Comparison of ENCODE assay signal across 18 cellular contexts in the genomic region with DNA sequence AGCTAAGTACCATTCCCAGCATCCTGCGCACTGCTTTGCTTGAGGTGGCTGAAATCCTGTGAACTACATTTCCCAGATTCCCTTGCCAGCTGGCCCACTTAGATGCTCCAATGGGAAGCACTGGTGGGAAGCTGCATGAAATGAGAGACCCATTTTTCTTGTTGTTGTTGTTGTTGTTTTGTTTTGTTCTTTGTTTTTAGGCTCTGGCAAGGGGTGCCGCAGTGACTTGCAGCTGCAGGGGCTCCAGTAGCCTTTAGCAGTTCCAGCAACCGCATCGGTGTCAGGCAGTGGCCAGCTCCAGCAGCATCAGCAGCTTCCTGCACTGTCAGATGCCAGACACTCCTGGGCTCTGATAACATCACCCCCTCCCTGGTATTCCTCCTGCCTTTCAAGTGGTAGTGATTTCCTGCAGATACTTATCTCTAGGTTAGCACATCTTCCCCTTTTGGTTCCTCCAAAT. TPM values are rescaled to one million over a fixed set of nuclear protein-coding genes. Genes with fewer than 3 reads are reported as not detected.
DNase-seq lines count a peak whose midpoint lies in the region; ATAC-seq, FAIRE-seq and TF ChIP-seq lines count a peak whose summit lies in the region.
"Had no signal": no experiment of that assay in that cellular context is flagged by ENCODE, and none has a peak within 500 bp of the region (broad histone marks: within the 10 kb centered on the region; RNA-seq: fewer than 3 reads in every experiment).

No MANE protein-coding gene starts in this region.

- BruUV-seq in GM12878 (replicated peaks; lab: Mats Ljungman, UMichigan): no TSS peak

- H3K4me3 ChIP-seq in GM12878: no peak overlapping the region
- H3K4me3 ChIP-seq: gastroesophageal sphincter, suprapubic skin had no signal

- no peak overlapping the region for H3K4me2 ChIP-seq in GM12878 (ENCODE audit: control insufficient read depth, insufficient read depth)

- no peak overlapping the region for H2AFZ ChIP-seq in GM12878 (ENCODE audit: control insufficient read depth, low read depth, low read length)

- H3K27me3 ChIP-seq in GM12878 (replicated peaks in 1 of 2; ENCODE audit: control insufficient read depth in 2 of 2, insufficient read depth in 2 of 2, low read length in 1 of 2): no peaks in the 10 kb centered on the region
- H3K27me3 ChIP-seq: gastroesophageal sphincter, suprapubic skin had no signal

- CTCF ChIA-PET in GM12878 (lab: Yijun Ruan, JAX): interaction anchor here (0.5 to 2.9 kb wide), 5 partner anchors 8 to 670 kb away, joined by 4 to 10 read pairs (median 7); no protein-coding TSS in a partner anchor

- no peaks in the 10 kb centered on the region for H3K79me2 ChIP-seq in GM12878 (ENCODE audit: control insufficient read depth, insufficient read depth, low read length)

- 67% methylated on average over 4 of the region's 4 CpGs for WGBS in GM12878 (ENCODE audit: insufficient coverage, insufficient replicate concordance, low lambda C conversion rate, missing lambda C conversion rate)

- no peak for TF ChIP-seq CTCF in GM12878 (IDR thresholded peaks at IDR 0.05 in 2 of 3, conservative IDR thresholded peaks at IDR 0.05 in 1 of 3; ENCODE audit: control insufficient read depth in 2 of 3, extremely low read depth in 1 of 3, insufficient read depth in 1 of 3, low read depth in 3 of 3, low read length in 3 of 3)

- no peak for TF ChIP-seq EP300 in GM12878 (IDR thresholded peaks at IDR 0.05; ENCODE audit: borderline replicate concordance in 1 of 2, control insufficient read depth in 1 of 2, low read depth in 2 of 2, low read length in 2 of 2)

- no peak for FAIRE-seq in GM12878 (lab: Jason Lieb, UNC)
- FAIRE-seq: endothelial cell of umbilical vein, GM18507 had no signal

- intact Hi-C loops in Right ventricle myocardium superior (cut with DNase I) (loop anchor here (10.0 kb wide), 3 partner anchors 75 to 265 kb away; no protein-coding TSS in a partner anchor), Right ventricle myocardium inferior (cut with DNase I) (no loop called here), GM12878 (cut with micrococcal nuclease; ENCODE audit: unreplicated experiment) (loop anchor here (10.0 kb wide), 1 partner anchor 115 kb away; no protein-coding TSS in a partner anchor)

- no peaks in the 10 kb centered on the region; the same call in 2 of the 3 replicates for H3K9me3 ChIP-seq in GM12878 (replicated peaks; ENCODE audit: control insufficient read depth, insufficient read depth, low read length)
- H3K9me3 ChIP-seq: gastroesophageal sphincter, suprapubic skin had no signal

- in situ Hi-C loops in GM12878 (cut with MboI): no loop called here

- no peak overlapping the region for H3K9ac ChIP-seq in GM12878 (ENCODE audit: control insufficient read depth, insufficient read depth, low read length)

- no peaks in the 10 kb centered on the region for H4K20me1 ChIP-seq in GM12878 (ENCODE audit: control insufficient read depth, insufficient read depth)

- SMC1A ChIA-PET in GM12878 (lab: Charles Lee; ENCODE audit: uncharacterized antibody, unreplicated experiment): interaction anchor here (0.7 to 4.8 kb wide), 17 partner anchors 9 to 138 kb away, joined by 3 to 31 read pairs (median 5); no protein-coding TSS in a partner anchor

- TF ChIP-seq RAD21 in GM12878 (IDR thresholded peaks at IDR 0.05; ENCODE audit: insufficient read depth, low read depth, low read length): no peak

- peaks cover 15% of the 10 kb centered on the region for H3K4me1 ChIP-seq in GM12878 (ENCODE audit: control insufficient read depth, insufficient read depth, low read length)
- H3K4me1 ChIP-seq: gastroesophageal sphincter, suprapubic skin had no signal

- H3K27ac ChIP-seq in GM12878 (ENCODE audit: control insufficient read depth, insufficient read depth): no peak overlapping the region
- H3K27ac ChIP-seq: gastroesophageal sphincter, suprapubic skin had no signal

- RAD21 ChIA-PET in GM12878 (lab: Charles Lee; ENCODE audit: unreplicated experiment): interaction anchor here (0.8 to 3.8 kb wide), 7 partner anchors 9 to 138 kb away, joined by 3 to 35 read pairs (median 4); no protein-coding TSS in a partner anchor

- ATAC-seq in Right ventricle myocardium superior (ENCODE audit: poor library complexity) (peak; percentile 65), Right ventricle myocardium inferior (no peak), GM12878 (no peak), HG02678 (IDR thresholded peaks at IDR 0.05; ENCODE audit: unreplicated experiment) (no peak), GM19463 (IDR thresholded peaks at IDR 0.05; ENCODE audit: unreplicated experiment) (no peak)
- ATAC-seq in activated CD4-positive, CD25-positive, alpha-beta regulatory T cell treated with anti-CD3 and anti-CD28 coated beads, Interleukin-2, amount 50 U/mL, for 24 hours: no peak
- ATAC-seq: gastroesophageal sphincter had no signal

- POLR2A ChIA-PET in GM12878 (lab: Charles Lee): interaction anchor here (1.3 to 4.1 kb wide), 3 partner anchors 14 to 98 kb away, joined by 4 to 22 read pairs (median 6); no protein-coding TSS in a partner anchor

- H3K36me3 ChIP-seq in GM12878 (ENCODE audit: control insufficient read depth in 2 of 2, insufficient read depth in 2 of 2, low read length in 1 of 2): no peaks in the 10 kb centered on the region
- H3K36me3 ChIP-seq: gastroesophageal sphincter, suprapubic skin had no signal

- no peak for TF ChIP-seq POLR2A in GM12878 (IDR thresholded peaks at IDR 0.05; ENCODE audit: low read depth, low read length)

- DNase-seq in Right ventricle myocardium superior: no peak
- DNase-seq in Right ventricle myocardium inferior (ENCODE audit: missing footprints): no peak
- no peak for DNase-seq in GM12878 (ENCODE audit: low read depth, low spot score)
- DNase-seq in inferior parietal cortex (ENCODE audit: extremely low spot score): peak; percentile 73
- DNase-seq in OCI-M2 (lab: John Stamatoyannopoulos, UW; ENCODE audit: unreplicated experiment): no peak
- DNase-seq: activated CD4-positive, alpha-beta memory T cell treated with anti-CD3 and anti-CD28 coated beads for 36 hours; activated naive CD8-positive, alpha-beta T cell treated with anti-CD3 and anti-CD28 coated beads, Interleukin-2, amount 10 ng/mL, durations not matched to agents 7 days and 5 days; activated T-cell treated with anti-CD3 and anti-CD28 coated beads, Interleukin-2, amount 50 U/mL, for 48 hours; naive B cell; NCI-H2029 had no signal

TF ChIP-seq in GM12878, 131 proteins besides CTCF, POLR2A, EP300 and RAD21:
- TF ChIP-seq, protein P1, sequence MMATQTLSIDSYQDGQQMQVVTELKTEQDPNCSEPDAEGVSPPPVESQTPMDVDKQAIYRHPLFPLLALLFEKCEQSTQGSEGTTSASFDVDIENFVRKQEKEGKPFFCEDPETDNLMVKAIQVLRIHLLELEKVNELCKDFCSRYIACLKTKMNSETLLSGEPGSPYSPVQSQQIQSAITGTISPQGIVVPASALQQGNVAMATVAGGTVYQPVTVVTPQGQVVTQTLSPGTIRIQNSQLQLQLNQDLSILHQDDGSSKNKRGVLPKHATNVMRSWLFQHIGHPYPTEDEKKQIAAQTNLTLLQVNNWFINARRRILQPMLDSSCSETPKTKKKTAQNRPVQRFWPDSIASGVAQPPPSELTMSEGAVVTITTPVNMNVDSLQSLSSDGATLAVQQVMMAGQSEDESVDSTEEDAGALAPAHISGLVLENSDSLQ (IDR thresholded peaks at IDR 0.05): no peak
- TF ChIP-seq NR2C1 (IDR thresholded peaks at IDR 0.05) (no peak), IKZF1 (conservative IDR thresholded peaks at IDR 0.05) (0 out of 2 replicates have a peak, but pooled peaks have one; percentile 31)

RNA-seq across cellular contexts. Expression of gene EGLN3, which starts 8.8 kb away (rescaled TPM):
- total RNA-seq in Right ventricle myocardium superior (111 TPM), Right ventricle myocardium inferior (136 TPM), GM12878 (2014; rRNA removed) (2.1 and 2.7 TPM in 2 replicates), GM12878 (2014; rRNA removed; fragmentation: Illumina TruSeq; extraction: Trizol) (1.6 and 2.4 TPM in 2 replicates), GM12878 (2021) (1.7 and 3.0 TPM in 2 replicates)
- 20.3 and 22.4 TPM in 2 replicates for total RNA-seq in GM12878 (2013; cell fraction: nucleolus; rRNA removed)
- 28.3 TPM for polyA plus RNA-seq in GM12878 (2011; ENCODE audit: low read depth)
- polyA plus RNA-seq in GM12878 (2011; rRNA removed) (8.1 and 10.7 TPM in 2 replicates), GM12878 (2014; fragmentation: Illumina TruSeq; extraction: Trizol) (1.8 and 2.5 TPM in 2 replicates), GM12878 (2014; fragmentation: Nextera tagmentation; extraction: Ambion mirVana) (1 to 10 TPM; 1.4 to 2.1 TPM), GM12878 (2014; rRNA removed) (0.71 and 2.0 TPM in 2 replicates), GM12878 (2016; fragmentation: Nextera tagmentation; extraction: Ambion mirVana) (under 1 TPM; 0.42 to 0.84 TPM)
- 3.8 and 5.6 TPM in 2 replicates for polyA plus RNA-seq in GM12878 (2011; cell fraction: cytosol; rRNA removed)
- polyA plus RNA-seq in GM12878 (2011; cell fraction: nucleus; rRNA removed): 5.5 and 9.4 TPM in 2 replicates
- 9.3 and 15.9 TPM in 2 replicates for polyA plus RNA-seq in GM12878 (2012)
- 6.3 and 8.6 TPM in 2 replicates for polyA minus RNA-seq in GM12878 (2011; rRNA and poly(A)+ RNA removed)
- polyA minus RNA-seq in GM12878 (2011; cell fraction: cytosol; rRNA and poly(A)+ RNA removed): 2.7 and 3.3 TPM in 2 replicates
- polyA minus RNA-seq in GM12878 (2011; cell fraction: nucleus; rRNA and poly(A)+ RNA removed): 4.4 and 7.5 TPM in 2 replicates
- total RNA-seq: HT1080 had no signal
- polyA plus RNA-seq: endothelial cell of umbilical vein had no signal
